ENCODE assay signal across 8 cellular contexts in genomic region chr2:197286805-197287595, GRCh38. TPM values are rescaled to one million over a fixed set of nuclear protein-coding genes. Genes with fewer than 3 reads are reported as not detected.
DNase-seq lines count a peak whose midpoint lies in the region; ATAC-seq and TF ChIP-seq lines count a peak whose summit lies in the region.

No MANE protein-coding gene starts in this region.

- H3K4me3 ChIP-seq in OCI-LY3 (ENCODE audit: low read length) (peak overlapping the region; percentile 39; the same call in 1 of the 2 replicates), mammary epithelial cell (replicated peaks in 1 of 3; ENCODE audit: insufficient read depth in 1 of 3, low read depth in 2 of 3, low read length in 3 of 3) (no peak overlapping the region), liver (ENCODE audit: low read depth in 1 of 3, low read length in 3 of 3) (no peak overlapping the region)

- H3K79me2 ChIP-seq in OCI-LY3 (ENCODE audit: low read length): peaks cover 35% of the 10 kb centered on the region
- H3K79me2 ChIP-seq in mammary epithelial cell (ENCODE audit: insufficient read depth, low read length): no peaks in the 10 kb centered on the region

- no TSS peak for BruUV-seq in mammary epithelial cell (replicated peaks; lab: Mats Ljungman, UMichigan)

- dilution Hi-C loops in mammary epithelial cell (cut with HindIII; ENCODE audit: low sequenced_read_pairs): no loop called here

- H3K36me3 ChIP-seq in OCI-LY3 (replicated peaks; ENCODE audit: low read depth, low read length) (peaks cover 3% of the 10 kb centered on the region), mammary epithelial cell (ENCODE audit: insufficient read depth, low read length) (no peaks in the 10 kb centered on the region), liver (ENCODE audit: control insufficient read depth in 4 of 4, insufficient read depth in 3 of 4, low read depth in 1 of 4, low read length in 3 of 4) (no peaks in the 10 kb centered on the region)

- DNase-seq in stimulated activated CD4-positive, alpha-beta T cell treated with anti-CD3 and anti-CD28 coated beads, Interleukin-1b, Interleukin-23, amount 100 ng/mL, for 48 hours: peak; percentile 57
- DNase-seq in stimulated activated CD4-positive, alpha-beta T cell treated with anti-CD3 and anti-CD28 coated beads, Interleukin-2, amount 100 ng/mL, for 48 hours: no peak
- DNase-seq in mammary epithelial cell (peak; percentile 89), NCI-H128 (lab: John Stamatoyannopoulos, UW; ENCODE audit: unreplicated experiment) (no peak), COLO668 (lab: John Stamatoyannopoulos, UW; ENCODE audit: unreplicated experiment) (no peak)

- H2AFZ ChIP-seq in OCI-LY3 (ENCODE audit: low read depth, low read length) (no peak overlapping the region), mammary epithelial cell (ENCODE audit: low read depth, low read length) (no peak overlapping the region)

- H3K4me2 ChIP-seq in OCI-LY3 (ENCODE audit: low read length): peak overlapping the region; percentile 60
- H3K4me2 ChIP-seq in mammary epithelial cell (ENCODE audit: insufficient read depth, low read depth, low read length): no peak overlapping the region

- 63% methylated on average over 8 of the region's 8 CpGs for WGBS in mammary epithelial cell (ENCODE audit: low coverage, missing lambda C conversion rate)
- WGBS in liver: 56% methylated on average over 8 of the region's 8 CpGs

- CTCF ChIA-PET in mammary epithelial cell (lab: Charles Lee; ENCODE audit: low non-redundant PET): no interaction called here

- H3K4me1 ChIP-seq in OCI-LY3 (ENCODE audit: low read length): peaks cover 10% of the 10 kb centered on the region
- H3K4me1 ChIP-seq in mammary epithelial cell (ENCODE audit: insufficient read depth, low read length): peaks cover 4% of the 10 kb centered on the region
- H3K4me1 ChIP-seq in liver (ENCODE audit: control insufficient read depth in 4 of 4, insufficient read depth in 4 of 4, low read length in 3 of 4): peaks cover 0 to 3% (median under 1%) of the 10 kb centered on the region in 4 donors

- H3K9me3 ChIP-seq in OCI-LY3 (ENCODE audit: insufficient read depth, low read length) (no peaks in the 10 kb centered on the region), mammary epithelial cell (replicated peaks; ENCODE audit: insufficient read depth, low read length) (no peaks in the 10 kb centered on the region), liver (ENCODE audit: control insufficient read depth in 4 of 4, low read length in 3 of 4) (no peaks in the 10 kb centered on the region)

- intact Hi-C loops in mammary epithelial cell (cut with micrococcal nuclease): no loop called here

- no peak for TF ChIP-seq RAD21 in liver (IDR thresholded peaks at IDR 0.05)

- H3K27me3 ChIP-seq in OCI-LY3 (ENCODE audit: low read depth, low read length): no peaks in the 10 kb centered on the region
- H3K27me3 ChIP-seq in mammary epithelial cell (ENCODE audit: insufficient read depth, low read length): no peaks in the 10 kb centered on the region
- no peaks in the 10 kb centered on the region for H3K27me3 ChIP-seq in liver (ENCODE audit: control insufficient read depth in 4 of 4, insufficient read depth in 4 of 4, low read length in 3 of 4)

- peak overlapping the region; percentile 62 for H3K27ac ChIP-seq in OCI-LY3 (ENCODE audit: low read length)
- no peak overlapping the region for H3K27ac ChIP-seq in mammary epithelial cell (ENCODE audit: insufficient read depth, low read depth, low read length)
- H3K27ac ChIP-seq in liver (ENCODE audit: low read depth in 1 of 2, low read length in 2 of 2): no peak overlapping the region

- H3K9ac ChIP-seq in OCI-LY3 (ENCODE audit: low read length) (no peak overlapping the region), mammary epithelial cell (ENCODE audit: insufficient read depth, low read length) (no peak overlapping the region), liver (ENCODE audit: low read depth in 1 of 2, low read length in 2 of 2) (peak overlapping the region in 1 of 2 donors; percentile 32)

- ATAC-seq in HG02884 (IDR thresholded peaks at IDR 0.05; ENCODE audit: unreplicated experiment): peak; percentile 97

- in situ Hi-C loops in mammary epithelial cell (cut with MboI; ENCODE audit: low sequenced_read_pairs in 2 of 2): no loop called here

- TF ChIP-seq CTCF in OCI-LY3 (IDR thresholded peaks at IDR 0.05; ENCODE audit: low read depth, low read length) (no peak), mammary epithelial cell (conservative IDR thresholded peaks at IDR 0.05 in 1 of 2, IDR thresholded peaks at IDR 0.05 in 1 of 2; ENCODE audit: extremely low read depth in 1 of 2, insufficient read depth in 1 of 2, low read depth in 1 of 2, low read length in 2 of 2) (no peak), liver (IDR thresholded peaks at IDR 0.05; ENCODE audit: low read depth, low read length, missing input control) (no peak)

- H4K20me1 ChIP-seq in OCI-LY3 (ENCODE audit: insufficient read depth, low read length) (no peaks in the 10 kb centered on the region), mammary epithelial cell (ENCODE audit: insufficient read depth, low read length) (no peaks in the 10 kb centered on the region)

TF ChIP-seq in liver, 16 proteins besides CTCF, POLR2A, EP300 and RAD21:
- TF ChIP-seq NR2F2 (IDR thresholded peaks at IDR 0.05): no peak
- TF ChIP-seq RXRA (IDR thresholded peaks at IDR 0.05): no peak
- peak; percentile 40 to 63 for TF ChIP-seq HNF4A (conservative IDR thresholded peaks at IDR 0.05)
- TF ChIP-seq, protein P1, sequence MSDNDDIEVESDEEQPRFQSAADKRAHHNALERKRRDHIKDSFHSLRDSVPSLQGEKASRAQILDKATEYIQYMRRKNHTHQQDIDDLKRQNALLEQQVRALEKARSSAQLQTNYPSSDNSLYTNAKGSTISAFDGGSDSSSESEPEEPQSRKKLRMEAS (IDR thresholded peaks at IDR 0.05): no peak
- no peak for TF ChIP-seq YY1 (IDR thresholded peaks at IDR 0.05)
- no peak for TF ChIP-seq TAF1 (conservative IDR thresholded peaks at IDR 0.05)

RNA-seq across cellular contexts. Expression of gene ANKRD44, which starts 23.6 kb away (rescaled TPM):
- total RNA-seq in mammary epithelial cell (10 to 100 TPM in 1 of 2 donors, 1 to 10 TPM in 1; 4.0 to 10.2 TPM), liver (10 to 100 TPM in 1 of 2 donors, 1 to 10 TPM in 1; 7.2 to 18.2 TPM)
- polyA plus RNA-seq in mammary epithelial cell (2.5 TPM), liver (1 to 10 TPM; 3.8 to 6.4 TPM)
- polyA minus RNA-seq in mammary epithelial cell: 0.88 TPM

Comparison
In these comparisons a context has a peak if more than half of its experiments do, and no peak if none do; other contexts are left out.
1. DNase-seq: peak in stimulated activated CD4-positive, alpha-beta T cell treated with anti-CD3 and anti-CD28 coated beads, Interleukin-1b, Interleukin-23, amount 100 ng/mL, for 48 hours (single experiment) and mammary epithelial cell (single experiment); none in stimulated activated CD4-positive, alpha-beta T cell treated with anti-CD3 and anti-CD28 coated beads, Interleukin-2, amount 100 ng/mL, for 48 hours (0 of 2), NCI-H128 (single experiment) and COLO668 (single experiment).